ENCODE assay signal across 14 cellular contexts in the genomic region with DNA sequence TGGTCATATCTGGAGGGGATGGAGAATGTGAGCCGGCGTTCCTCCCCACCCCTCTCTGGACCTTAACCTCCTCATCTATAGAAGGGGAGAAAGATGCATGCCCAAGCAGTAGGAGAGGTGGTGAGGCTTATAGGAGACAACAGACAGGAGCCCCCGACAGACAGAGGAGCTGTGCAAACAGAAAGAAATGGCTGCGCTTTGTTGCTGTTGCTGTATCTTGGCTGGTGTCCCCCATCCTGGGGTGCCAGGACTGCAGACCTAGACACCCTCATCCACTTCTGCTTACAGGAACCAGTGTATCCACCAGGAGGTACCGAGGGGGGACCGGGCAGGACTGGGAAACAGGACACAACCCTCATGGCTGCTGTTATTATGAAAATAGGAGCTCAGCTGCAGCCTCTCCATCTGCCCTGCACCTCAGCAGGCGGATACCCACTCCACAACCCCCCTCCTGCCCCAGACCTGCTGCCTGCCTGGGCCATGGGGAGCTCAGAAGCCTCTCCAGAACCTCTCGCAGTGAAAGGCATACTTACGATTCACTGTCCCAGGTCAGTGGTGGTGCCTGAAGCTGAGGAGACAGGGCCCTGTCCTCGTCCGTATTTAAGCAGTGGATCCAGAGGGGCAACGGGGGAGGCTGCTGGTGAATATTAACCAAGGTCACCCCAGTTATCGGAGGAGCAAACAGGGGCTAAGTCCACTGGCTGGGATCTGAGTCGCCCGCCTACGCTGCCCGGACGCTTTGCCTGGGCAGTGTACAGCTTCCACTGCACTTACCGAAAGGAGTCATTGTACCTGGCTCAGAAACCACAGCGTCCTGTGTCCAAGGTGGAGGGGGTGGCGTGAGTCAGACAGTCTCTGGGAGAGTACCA. TPM values are rescaled to one million over a fixed set of nuclear protein-coding genes. Genes with fewer than 3 reads are reported as not detected.
DNase-seq lines count a peak whose midpoint lies in the region; ATAC-seq, FAIRE-seq and TF ChIP-seq lines count a peak whose summit lies in the region.
"Had no signal": no experiment of that assay in that cellular context is flagged by ENCODE, and none has a peak within 500 bp of the region (broad histone marks: within the 10 kb centered on the region; RNA-seq: fewer than 3 reads in every experiment).

A gene (minus strand): TSS at position 576 of the 869 bp plus-strand sequence. CDS start 5,365 bp downstream, outside the sequence.

- peak within 1 kb of the TSS; percentile 8 to 51 for H3K27ac ChIP-seq in kidney (ENCODE audit: low read depth in 2 of 2, low read length in 2 of 2)
- H3K27ac ChIP-seq in PC-9: no peak within 1 kb of the TSS

- H3K36me3 ChIP-seq in kidney (ENCODE audit: control insufficient read depth in 1 of 2, insufficient read depth in 2 of 2, low read length in 2 of 2) (peaks cover 0 to 2% of the 10 kb centered on the region in 2 donors), PC-9 (ENCODE audit: low read depth) (no peaks in the 10 kb centered on the region)

- intact Hi-C loops in kidney (cut with DNase I): no loop called here
- intact Hi-C loops in PC-9 (cut with micrococcal nuclease; ENCODE audit: unreplicated experiment): no loop called here

- POLR2A ChIA-PET in PC-9 (lab: Charles Lee; ENCODE audit: unreplicated experiment): no interaction called here

- peaks cover 20% of the 10 kb centered on the region for H3K27me3 ChIP-seq in PC-9 (ENCODE audit: insufficient read depth, low read depth)

- peaks cover 17% of the 10 kb centered on the region for H3K4me1 Mint-ChIP-seq in activated T-helper 17 cell treated with anti-CD3 and anti-CD28 coated beads, Interleukin-2, amount 50 U/mL, for 72 hours
- peaks cover 25% of the 10 kb centered on the region for H3K4me1 Mint-ChIP-seq in stimulated activated effector memory CD8-positive, alpha-beta T cell treated with anti-CD3 and anti-CD28 coated beads, Interleukin-12 subunit alpha, Interleukin-12 subunit beta, amount 100 ng/mL, for 72 hours

- no peaks in the 10 kb centered on the region for H4K20me1 ChIP-seq in PC-9 (ENCODE audit: insufficient read depth)

- CTCF ChIA-PET in PC-9 (lab: Charles Lee): no interaction called here

- H3K9me2 ChIP-seq in PC-9 (ENCODE audit: insufficient read depth): no peaks in the 10 kb centered on the region

- H3K9me3 Mint-ChIP-seq in activated T-helper 17 cell treated with anti-CD3 and anti-CD28 coated beads, Interleukin-2, amount 50 U/mL, for 72 hours: no peaks in the 10 kb centered on the region
- H3K9me3 Mint-ChIP-seq in stimulated activated effector memory CD8-positive, alpha-beta T cell treated with anti-CD3 and anti-CD28 coated beads, Interleukin-12 subunit alpha, Interleukin-12 subunit beta, amount 100 ng/mL, for 72 hours: no peaks in the 10 kb centered on the region
- H3K9me3 Mint-ChIP-seq: activated CD4-positive, alpha-beta T cell treated with anti-CD3 and anti-CD28 coated beads, Interleukin-2, amount 10 ng/mL, durations not matched to agents 7 days and 5 days; activated naive CD8-positive, alpha-beta T cell treated with anti-CD3 and anti-CD28 coated beads, Interleukin-2, amount 10 ng/mL, durations not matched to agents 7 days and 5 days had no signal

- H3K4me3 ChIP-seq in kidney (ENCODE audit: low read length in 2 of 2): peak within 1 kb of the TSS; percentile 49 to 70
- no peak within 1 kb of the TSS for H3K4me3 ChIP-seq in PC-9

- H3K27ac Mint-ChIP-seq in activated T-helper 17 cell treated with anti-CD3 and anti-CD28 coated beads, Interleukin-2, amount 50 U/mL, for 72 hours: peak within 1 kb of the TSS; percentile 61
- no peak within 1 kb of the TSS for H3K27ac Mint-ChIP-seq in stimulated activated effector memory CD8-positive, alpha-beta T cell treated with anti-CD3 and anti-CD28 coated beads, Interleukin-12 subunit alpha, Interleukin-12 subunit beta, amount 100 ng/mL, for 72 hours
- H3K27ac Mint-ChIP-seq: activated CD4-positive, alpha-beta T cell treated with anti-CD3 and anti-CD28 coated beads, Interleukin-2, amount 10 ng/mL, durations not matched to agents 7 days and 5 days; activated naive CD8-positive, alpha-beta T cell treated with anti-CD3 and anti-CD28 coated beads, Interleukin-2, amount 10 ng/mL, durations not matched to agents 7 days and 5 days had no signal

- no peaks in the 10 kb centered on the region for H3F3A ChIP-seq in PC-9 (ENCODE audit: insufficient read depth, low read depth)

- ATAC-seq in activated T-helper 17 cell treated with anti-CD3 and anti-CD28 coated beads, Interleukin-2, amount 50 U/mL, for 72 hours (replicated peaks): peak; percentile 67
- ATAC-seq in stimulated activated effector memory CD8-positive, alpha-beta T cell treated with anti-CD3 and anti-CD28 coated beads, Interleukin-12 subunit alpha, Interleukin-12 subunit beta, amount 100 ng/mL, for 72 hours: peak; percentile 9

- H3K9ac ChIP-seq in kidney (ENCODE audit: low read length in 2 of 2): no peak within 1 kb of the TSS

- peak; percentile 81 for DNase-seq in HPDE6-E6E7 (ENCODE audit: extremely low spot score)
- DNase-seq in kidney: no peak
- DNase-seq in stimulated activated effector memory CD8-positive, alpha-beta T cell treated with anti-CD3 and anti-CD28 coated beads, Interleukin-12 subunit alpha, Interleukin-12 subunit beta, amount 100 ng/mL, for 72 hours (ENCODE audit: low spot score in 2 of 2): no peak
- no peak for DNase-seq in PC-9
- DNase-seq in hippocampal formation (lab: John Stamatoyannopoulos, UW): no peak
- DNase-seq in T-helper 9 cell: no peak
- DNase-seq in GM20000 (ENCODE audit: low spot score): no peak
- DNase-seq: activated CD4-positive, alpha-beta T cell treated with anti-CD3 and anti-CD28 coated beads, Interleukin-2, amount 10 ng/mL, durations not matched to agents 7 days and 5 days; activated naive CD8-positive, alpha-beta T cell treated with anti-CD3 and anti-CD28 coated beads, Interleukin-2, amount 10 ng/mL, durations not matched to agents 7 days and 5 days; NCI-H510A; nucleus accumbens; stimulated activated CD4-positive, alpha-beta T cell treated with anti-CD3 and anti-CD28 coated beads, Interleukin-4, amount 100 ng/mL, for 4 hours had no signal

- no peaks in the 10 kb centered on the region for H3K9me3 ChIP-seq in kidney (ENCODE audit: control insufficient read depth in 1 of 2, low read length in 2 of 2)
- no peaks in the 10 kb centered on the region for H3K9me3 ChIP-seq in PC-9 (ENCODE audit: insufficient read depth, low read depth)

- H3K4me2 ChIP-seq in PC-9: no peak within 1 kb of the TSS

- FAIRE-seq in kidney (lab: Jason Lieb, UNC): no peak

- no peak within 1 kb of the TSS for H2AFZ ChIP-seq in PC-9

- peaks cover 7 to 12% of the 10 kb centered on the region in 2 donors for H3K4me1 ChIP-seq in kidney (ENCODE audit: control insufficient read depth in 1 of 2, insufficient read depth in 1 of 2, low read depth in 1 of 2, low read length in 2 of 2)
- no peaks in the 10 kb centered on the region for H3K4me1 ChIP-seq in PC-9 (replicated peaks; ENCODE audit: insufficient read depth)

- no peaks in the 10 kb centered on the region for H3K79me2 ChIP-seq in PC-9 (ENCODE audit: low read depth)

- H3K27me3 Mint-ChIP-seq in activated T-helper 17 cell treated with anti-CD3 and anti-CD28 coated beads, Interleukin-2, amount 50 U/mL, for 72 hours: no peaks in the 10 kb centered on the region
- H3K27me3 Mint-ChIP-seq: activated CD4-positive, alpha-beta T cell treated with anti-CD3 and anti-CD28 coated beads, Interleukin-2, amount 10 ng/mL, durations not matched to agents 7 days and 5 days had no signal

- BruUV-seq in PC-9 (replicated peaks; lab: Mats Ljungman, UMichigan): no TSS peak

- H3K36me3 Mint-ChIP-seq in activated T-helper 17 cell treated with anti-CD3 and anti-CD28 coated beads, Interleukin-2, amount 50 U/mL, for 72 hours (ENCODE audit: low read depth): peaks cover 19% of the 10 kb centered on the region
- H3K36me3 Mint-ChIP-seq in stimulated activated effector memory CD8-positive, alpha-beta T cell treated with anti-CD3 and anti-CD28 coated beads, Interleukin-12 subunit alpha, Interleukin-12 subunit beta, amount 100 ng/mL, for 72 hours: no peaks in the 10 kb centered on the region
- H3K36me3 Mint-ChIP-seq: activated naive CD8-positive, alpha-beta T cell treated with anti-CD3 and anti-CD28 coated beads, Interleukin-2, amount 10 ng/mL, durations not matched to agents 7 days and 5 days had no signal

- peak within 1 kb of the TSS; percentile 55 for H3K4me3 Mint-ChIP-seq in activated T-helper 17 cell treated with anti-CD3 and anti-CD28 coated beads, Interleukin-2, amount 50 U/mL, for 72 hours
- H3K4me3 Mint-ChIP-seq in stimulated activated effector memory CD8-positive, alpha-beta T cell treated with anti-CD3 and anti-CD28 coated beads, Interleukin-12 subunit alpha, Interleukin-12 subunit beta, amount 100 ng/mL, for 72 hours: no peak within 1 kb of the TSS
- H3K4me3 Mint-ChIP-seq: activated CD4-positive, alpha-beta T cell treated with anti-CD3 and anti-CD28 coated beads, Interleukin-2, amount 10 ng/mL, durations not matched to agents 7 days and 5 days; activated naive CD8-positive, alpha-beta T cell treated with anti-CD3 and anti-CD28 coated beads, Interleukin-2, amount 10 ng/mL, durations not matched to agents 7 days and 5 days had no signal

- TF ChIP-seq CTCF in kidney (IDR thresholded peaks at IDR 0.05; ENCODE audit: borderline replicate concordance, extremely low read depth, insufficient read depth): no peak
- TF ChIP-seq CTCF in PC-9 (conservative IDR thresholded peaks at IDR 0.05): no peak
- no peak for TF ChIP-seq CTCF in GM20000 (IDR thresholded peaks at IDR 0.05; ENCODE audit: extremely low read depth, missing control alignments)

RNA-seq across cellular contexts. Expression of the gene that starts here (rescaled TPM):
- total RNA-seq in activated T-helper 17 cell treated with anti-CD3 and anti-CD28 coated beads, Interleukin-2, amount 50 U/mL, for 72 hours: 100 to 1,000 TPM in 1 of 2 donors, 1 to 10 TPM in 1; 1.3 to 160 TPM
- total RNA-seq in kidney: 1,861 TPM
- polyA plus RNA-seq in kidney (ENCODE audit: insufficient read depth, low read depth, low replicate concordance): 2,184 TPM
- not detected in 2 replicates for total RNA-seq in PC-9 (2021)
- total RNA-seq: LHCN-M2 had no signal

Comparison
In these comparisons a context has a peak if more than half of its experiments do, and no peak if none do; other contexts are left out.
1. RNA of the gene that starts here (total RNA-seq): 1,861 TPM in kidney (single experiment); 1.3 to 160 TPM in activated T-helper 17 cell treated with anti-CD3 and anti-CD28 coated beads, Interleukin-2, amount 50 U/mL, for 72 hours and not detected in PC-9; every median in the first group is over 10 times any median in the second.